In genomic region chr19:29944415-29945012, GRCh38 we compare ENCODE assay signal across 11 cellular contexts. TPM values are rescaled to one million over a fixed set of nuclear protein-coding genes. Genes with fewer than 3 reads are reported as not detected.
DNase-seq lines count a peak whose midpoint lies in the region; ATAC-seq, FAIRE-seq and TF ChIP-seq lines count a peak whose summit lies in the region.
"Had no signal": no experiment of that assay in that cellular context is flagged by ENCODE, and none has a peak within 500 bp of the region (broad histone marks: within the 10 kb centered on the region; RNA-seq: fewer than 3 reads in every experiment).

No MANE protein-coding gene starts in this region.

- no peaks in the 10 kb centered on the region for H3K27me3 ChIP-seq in CD4-positive, alpha-beta T cell (ENCODE audit: control insufficient read depth, insufficient read depth, low read length)
- H3K27me3 ChIP-seq in Karpas-422 (ENCODE audit: low read length) (no peaks in the 10 kb centered on the region), adipocyte (replicated peaks; ENCODE audit: control insufficient read depth, insufficient read depth, low read length) (no peaks in the 10 kb centered on the region)

- peak overlapping the region; percentile 90 for H3K4me2 ChIP-seq in Karpas-422 (ENCODE audit: low read depth, low read length, poor library complexity, severe bottlenecking)

- no peak for FAIRE-seq in kidney (lab: Jason Lieb, UNC)

- H3K9me3 Mint-ChIP-seq in CD4-positive, alpha-beta T cell: no peaks in the 10 kb centered on the region
- no peaks in the 10 kb centered on the region for H3K9me3 Mint-ChIP-seq in natural killer cell

- H3K9me3 ChIP-seq in CD4-positive, alpha-beta T cell (ENCODE audit: control insufficient read depth, low read length): no peaks in the 10 kb centered on the region
- H3K9me3 ChIP-seq in Karpas-422 (ENCODE audit: low read length) (no peaks in the 10 kb centered on the region), adipocyte (ENCODE audit: control insufficient read depth, low read length) (no peaks in the 10 kb centered on the region), kidney (ENCODE audit: control insufficient read depth in 1 of 2, low read length in 2 of 2) (no peaks in the 10 kb centered on the region)

- CTCF ChIA-PET in CD4-positive, alpha-beta T cell (lab: Charles Lee): interaction anchor here (1.0 to 1.2 kb wide), 2 partner anchors 20 to 185 kb away, joined by 3 read pairs; no protein-coding TSS in a partner anchor

- no peaks in the 10 kb centered on the region for H3K27me3 Mint-ChIP-seq in CD4-positive, alpha-beta T cell
- no peaks in the 10 kb centered on the region for H3K27me3 Mint-ChIP-seq in natural killer cell (ENCODE audit: low read depth in 2 of 2)

- ATAC-seq in CD4-positive, alpha-beta T cell (ENCODE audit: poor library complexity): no peak
- ATAC-seq in natural killer cell (no peak), GM21717 (IDR thresholded peaks at IDR 0.05; ENCODE audit: unreplicated experiment) (no peak), GM21737 (IDR thresholded peaks at IDR 0.05; ENCODE audit: unreplicated experiment) (no peak)

- H3K4me3 ChIP-seq in Karpas-422 (ENCODE audit: low read length) (no peak overlapping the region), adipocyte (ENCODE audit: low read length) (peak overlapping the region; percentile 63), kidney (ENCODE audit: low read length in 2 of 2) (peak overlapping the region in 1 of 2 donors; percentile 2)

- H3K9me2 ChIP-seq in Karpas-422 (replicated peaks; ENCODE audit: insufficient read depth, low read length): no peaks in the 10 kb centered on the region

- H3K4me1 Mint-ChIP-seq in CD4-positive, alpha-beta T cell (ENCODE audit: low read depth): peaks cover 67% of the 10 kb centered on the region
- peaks cover 54 to 55% of the 10 kb centered on the region in 2 donors for H3K4me1 Mint-ChIP-seq in natural killer cell

- POLR2A ChIA-PET in CD4-positive, alpha-beta T cell (lab: Charles Lee): interaction anchor here (0.6 to 1.1 kb wide), 2 partner anchors 40 to 339 kb away, joined by 3 to 6 read pairs; partner anchors contain the start of gene POP4

- H3K9ac ChIP-seq in Karpas-422 (ENCODE audit: low read length) (no peak overlapping the region), adipocyte (ENCODE audit: low read length) (peak overlapping the region; percentile 68), kidney (ENCODE audit: low read length in 2 of 2) (peak overlapping the region in 1 of 2 donors; percentile 49)

- H3K4me1 ChIP-seq in Karpas-422 (ENCODE audit: low read length) (peaks cover 30% of the 10 kb centered on the region), adipocyte (ENCODE audit: control insufficient read depth, insufficient read depth, low read length) (peaks cover 41% of the 10 kb centered on the region), kidney (ENCODE audit: control insufficient read depth in 1 of 2, insufficient read depth in 1 of 2, low read depth in 1 of 2, low read length in 2 of 2) (peaks cover 6 to 8% of the 10 kb centered on the region in 2 donors)

- peaks cover 22% of the 10 kb centered on the region for H3K36me3 Mint-ChIP-seq in CD4-positive, alpha-beta T cell (ENCODE audit: low read depth)
- no peaks in the 10 kb centered on the region for H3K36me3 Mint-ChIP-seq in natural killer cell

- H2AFZ ChIP-seq in Karpas-422 (ENCODE audit: low read length): no peak overlapping the region

- intact Hi-C loops in CD4-positive, alpha-beta T cell (cut with DNase I, micrococcal nuclease): loop anchor here (5.0 to 10.0 kb wide), 4 partner anchors 100 to 730 kb away; partner anchors contain the start of gene UQCRFS1 (in 1 of the 2)
- intact Hi-C loops in natural killer cell (cut with micrococcal nuclease): no loop called here
- intact Hi-C loops in kidney (cut with DNase I): no loop called here

- peaks cover 63% of the 10 kb centered on the region for H3K79me2 ChIP-seq in Karpas-422 (ENCODE audit: low read length)

- H3K36me3 ChIP-seq in Karpas-422 (ENCODE audit: insufficient read depth, low read length) (peaks cover 13% of the 10 kb centered on the region; the same call in 1 of the 2 replicates), adipocyte (ENCODE audit: control insufficient read depth, insufficient read depth, low read length, severe bottlenecking) (no peaks in the 10 kb centered on the region), kidney (ENCODE audit: control insufficient read depth in 1 of 2, insufficient read depth in 2 of 2, low read length in 2 of 2) (no peaks in the 10 kb centered on the region)

- no peak for TF ChIP-seq CTCF in CD4-positive, alpha-beta T cell (IDR thresholded peaks at IDR 0.05)
- TF ChIP-seq CTCF in natural killer cell (IDR thresholded peaks at IDR 0.05): no peak
- no peak for TF ChIP-seq CTCF in kidney (IDR thresholded peaks at IDR 0.05; ENCODE audit: borderline replicate concordance, extremely low read depth, insufficient read depth)

- no peaks in the 10 kb centered on the region for H4K20me1 ChIP-seq in Karpas-422 (ENCODE audit: insufficient read depth, low read depth, low read length)

- H3K4me3 Mint-ChIP-seq in CD4-positive, alpha-beta T cell: peak overlapping the region; percentile 70
- H3K4me3 Mint-ChIP-seq in natural killer cell: peak overlapping the region; percentile 6

- no peak for DNase-seq in CD4-positive, alpha-beta T cell
- no peak for DNase-seq in Karpas-422
- no peak for DNase-seq in adipocyte (ENCODE audit: low read depth)
- no peak for DNase-seq in natural killer cell
- no peak for DNase-seq in kidney
- no peak for DNase-seq in pons (ENCODE audit: low spot score)
- DNase-seq: DMS 273 treated with DMSO at 0.1 percent for 48 hours, NCI-H2107, retina had no signal

- H3K27ac ChIP-seq in CD4-positive, alpha-beta T cell (ENCODE audit: low read depth, low read length): no peak overlapping the region
- H3K27ac ChIP-seq in Karpas-422 (ENCODE audit: low read length): no peak overlapping the region
- no peak overlapping the region for H3K27ac ChIP-seq in kidney (ENCODE audit: low read depth in 2 of 2, low read length in 2 of 2)

- peak overlapping the region; percentile 47 for H3K27ac Mint-ChIP-seq in CD4-positive, alpha-beta T cell
- peak overlapping the region; percentile 58 to 89 for H3K27ac Mint-ChIP-seq in natural killer cell

RNA-seq across cellular contexts. Expression of gene URI1, which starts 2.5 kb away (rescaled TPM):
- total RNA-seq in CD4-positive, alpha-beta T cell: 10 to 100 TPM; 50.9 to 63.6 TPM
- 77.7 and 106 TPM in 2 replicates for total RNA-seq in Karpas-422 (2014; rRNA removed; shearing (Covaris generic); ENCODE audit: low replicate concordance)
- total RNA-seq in natural killer cell (10 to 100 TPM; 66.8 to 72.8 (median 68.4) TPM), kidney (56.3 TPM)
- polyA plus RNA-seq in kidney (ENCODE audit: insufficient read depth, low read depth, low replicate concordance): 34.8 TPM

Comparison
In these comparisons a context has a peak if more than half of its experiments do, and no peak if none do; other contexts are left out.
1. intact Hi-C loops: an anchor here in CD4-positive, alpha-beta T cell (5.0 to 10.0 kb wide); none called in natural killer cell and kidney.